ENCODE assay signal across 33 cellular contexts in the genomic region with DNA sequence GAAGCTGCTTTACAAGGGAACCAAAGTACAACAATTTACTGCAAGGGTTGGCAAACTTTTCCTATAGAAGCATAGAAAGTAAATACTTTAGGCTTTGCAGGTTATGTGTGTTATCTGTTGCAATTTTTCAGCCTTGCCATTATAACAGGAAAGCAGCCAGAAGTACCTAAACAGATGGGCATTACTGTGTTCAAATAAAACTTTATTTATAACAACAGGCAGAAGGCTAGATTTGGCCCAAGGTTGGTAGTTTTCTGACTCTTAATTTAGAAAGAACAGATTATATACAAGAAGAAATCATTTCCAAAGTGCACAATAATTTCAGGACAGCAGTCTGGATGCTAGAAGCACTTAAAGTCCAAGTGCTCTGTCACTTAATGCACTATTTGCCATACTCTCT.
"Had no signal": no experiment of that assay in that cellular context is flagged by ENCODE, and none has a peak within 500 bp of the region (broad histone marks: within the 10 kb centered on the region; RNA-seq: fewer than 3 reads in every experiment).

No MANE protein-coding gene starts in this region.

- H3K36me3 ChIP-seq: adrenal gland, brain microvascular endothelial cell, breast epithelium had no signal

- H3K9me3 ChIP-seq: adrenal gland, body of pancreas, breast epithelium had no signal

- FAIRE-seq: astrocyte, TTC549 had no signal

- H3K4me3 ChIP-seq: adrenal gland, body of pancreas, breast epithelium had no signal

- ATAC-seq: activated CD8-positive, alpha-beta T cell treated with anti-CD3 and anti-CD28 coated beads for 36 hours; activated naive CD4-positive, alpha-beta T cell treated with anti-CD3 and anti-CD28 coated beads, Interleukin-2, amount 50 U/mL, for 72 hours; activated T-cell treated with anti-CD3 and anti-CD28 coated beads, Interleukin-2, amount 50 U/mL, for 4 hours; activated T-cell treated with anti-CD3 and anti-CD28 coated beads, Interleukin-2, amount 50 U/mL, for 72 hours; activated T-helper 17 cell treated with anti-CD3 and anti-CD28 coated beads, Interleukin-2, amount 50 U/mL, for 72 hours; body of pancreas had no signal

- H3K4me1 ChIP-seq: adrenal gland, body of pancreas, breast epithelium had no signal

- DNase-seq: activated B cell treated with CpG ODN at 0.5 μM for 24 hours; activated CD4-positive, alpha-beta memory T cell treated with anti-CD3 and anti-CD28 coated beads for 36 hours; activated CD4-positive, alpha-beta T cell treated with anti-CD3 and anti-CD28 coated beads for 4 hours; activated CD4-positive, alpha-beta T cell treated with anti-CD3 and anti-CD28 coated beads, Interleukin-2, amount 10 ng/mL, durations not matched to agents 24 days and 14 days; activated CD4-positive, alpha-beta T cell treated with anti-CD3 and anti-CD28 coated beads, Interleukin-2, amount 50 U/mL, for 1 hour; activated CD4-positive, alpha-beta T cell treated with anti-CD3 and anti-CD28 coated beads, Interleukin-2, amount 50 U/mL, for 4 hours; activated CD4-positive, CD25-positive, alpha-beta regulatory T cell treated with anti-CD3 and anti-CD28 coated beads, Interleukin-2, amount 50 U/mL, for 72 hours; activated CD8-positive, alpha-beta memory T cell treated with anti-CD3 and anti-CD28 coated beads, Interleukin-2, amount 50 U/mL, for 4 hours; activated CD8-positive, alpha-beta T cell treated with anti-CD3 and anti-CD28 coated beads for 36 hours; activated effector memory CD4-positive, alpha-beta T cell treated with anti-CD3 and anti-CD28 coated beads, Interleukin-2, amount 50 U/mL, for 16 hours; activated gamma-delta T cell treated with Interleukin-2 at 50 U/mL for 16 hours; activated naive CD4-positive, alpha-beta T cell; activated naive CD4-positive, alpha-beta T cell treated with anti-CD3 and anti-CD28 coated beads for 36 hours; activated naive CD4-positive, alpha-beta T cell treated with anti-CD3 and anti-CD28 coated beads, Interleukin-2, amount 50 U/mL, for 16 hours; activated naive CD8-positive, alpha-beta T cell treated with anti-CD3 and anti-CD28 coated beads for 36 hours; activated T-cell treated with anti-CD3 and anti-CD28 coated beads for 4 hours; activated T-cell treated with anti-CD3 and anti-CD28 coated beads, Interleukin-2, amount 50 U/mL, for 1 hour; activated T-cell treated with anti-CD3 and anti-CD28 coated beads, Interleukin-2, amount 50 U/mL, for 4 hours; activated T-cell treated with anti-CD3 and anti-CD28 coated beads, Interleukin-2, amount 50 U/mL, for 72 hours; adrenal gland; amniotic stem cell; aorta; body of pancreas; brain microvascular endothelial cell; central memory CD4-positive, alpha-beta T cell; T-helper 2 cell; T-helper 9 cell had no signal

- H3K27me3 ChIP-seq: adrenal gland, body of pancreas, brain microvascular endothelial cell, breast epithelium had no signal

- H3K27ac ChIP-seq: adrenal gland, body of pancreas, brain microvascular endothelial cell, breast epithelium, VCaP had no signal
